Comparison of ENCODE assay signal across 12 cellular contexts in genomic region chrX:30302957-30303356, GRCh38. TPM values are rescaled to one million over a fixed set of nuclear protein-coding genes. Genes with fewer than 3 reads are reported as not detected.
DNase-seq lines count a peak whose midpoint lies in the region; ATAC-seq and TF ChIP-seq lines count a peak whose summit lies in the region.
"Had no signal": no experiment of that assay in that cellular context is flagged by ENCODE, and none has a peak within 500 bp of the region (broad histone marks: within the 10 kb centered on the region; RNA-seq: fewer than 3 reads in every experiment).

No MANE protein-coding gene starts in this region.

- no peaks in the 10 kb centered on the region for H4K20me1 ChIP-seq in SK-N-SH (ENCODE audit: insufficient read depth)

- H3K27me3 ChIP-seq in SK-N-SH (ENCODE audit: insufficient read depth), result no peaks in the 10 kb centered on the region; the same call in none of the 2 replicates
- peaks cover 0 to 31% (median 4%) of the 10 kb centered on the region in 7 donors for H3K27me3 ChIP-seq in heart right ventricle

- intact Hi-C loops in heart right ventricle (cut with DNase I), result no loop called here

- CTCF ChIA-PET in SK-N-SH (lab: Yijun Ruan, JAX), result no interaction called here
- CTCF ChIA-PET in HEK293T (lab: Yijun Ruan, JAX), result no interaction called here

- no peak overlapping the region for H2AFZ ChIP-seq in SK-N-SH (ENCODE audit: low read depth)

- H3K9me3 ChIP-seq in SK-N-SH (no peaks in the 10 kb centered on the region), heart right ventricle (no peaks in the 10 kb centered on the region)
- H3K9me3 ChIP-seq: Caco-2 had no signal

- no peak for TF ChIP-seq EP300 in SK-N-SH (IDR thresholded peaks at IDR 0.05; ENCODE audit: borderline replicate concordance in 1 of 2, low read depth in 1 of 2, low read length in 1 of 2)

- WGBS in SK-N-SH (ENCODE audit: low lambda C conversion rate), result 13% methylated on average over 2 of the region's 6 CpGs
- WGBS in heart right ventricle, 2 donors, result 31 to 44% methylated on average over 6 of the region's 6 CpGs

- H3K4me1 ChIP-seq in SK-N-SH (ENCODE audit: control insufficient read depth in 1 of 2, insufficient read depth in 2 of 2, low read depth in 1 of 2, low read length in 1 of 2) (no peaks in the 10 kb centered on the region), heart right ventricle (no peaks in the 10 kb centered on the region)
- H3K4me1 ChIP-seq: Caco-2 had no signal

- peak in 3 of 8 donors; percentile 33 to 64 (median 51) for ATAC-seq in heart right ventricle
- ATAC-seq: T-helper 17 cell had no signal

- no peak for TF ChIP-seq RAD21 in SK-N-SH (IDR thresholded peaks at IDR 0.05; ENCODE audit: low read length)

- peak; percentile 26 for DNase-seq in EL
- DNase-seq in SK-N-SH, result no peak
- DNase-seq in heart right ventricle, result peak; percentile 3 to 22
- peak; percentile 22 for DNase-seq in retinal pigment epithelial cell (ENCODE audit: low read depth)
- no peak for DNase-seq in Kasumi-1 (lab: John Stamatoyannopoulos, UW)
- DNase-seq in HEK293T (ENCODE audit: extremely low spot score), result no peak
- no peak for DNase-seq in activated CD4-positive, alpha-beta T cell treated with anti-CD3 and anti-CD28 coated beads for 48 hours
- DNase-seq in NCI-H510A treated with DMSO at 0.1 percent for 48 hours (lab: John Stamatoyannopoulos, UW), result no peak
- DNase-seq: Caco-2, NCI-H1417 treated with DMSO at 0.1 percent for 48 hours, T-helper 17 cell had no signal

- H3K27ac ChIP-seq in SK-N-SH (ENCODE audit: low read depth in 2 of 2, low read length in 1 of 2) (no peak overlapping the region; a peak in 1 of 4 replicates), heart right ventricle (no peak overlapping the region)

- no peak for TF ChIP-seq CTCF in SK-N-SH (IDR thresholded peaks at IDR 0.05)
- no peak for TF ChIP-seq CTCF in heart right ventricle (IDR thresholded peaks at IDR 0.05)
- no peak for TF ChIP-seq CTCF in retinal pigment epithelial cell (conservative IDR thresholded peaks at IDR 0.05; ENCODE audit: low read depth, low read length)

- no peaks in the 10 kb centered on the region for H3K79me2 ChIP-seq in SK-N-SH (ENCODE audit: insufficient read depth)

- POLR2A ChIA-PET in SK-N-SH (lab: Yijun Ruan, JAX) (no interaction called here), HEK293T (lab: Yijun Ruan, JAX) (no interaction called here)

- H3K9ac ChIP-seq in SK-N-SH, result no peak overlapping the region

- no peaks in the 10 kb centered on the region for H3F3A ChIP-seq in SK-N-SH (replicated peaks; ENCODE audit: insufficient read depth)

- no peaks in the 10 kb centered on the region for H3K9me2 ChIP-seq in SK-N-SH

- H3K36me3 ChIP-seq in SK-N-SH (replicated peaks in 1 of 2; ENCODE audit: control insufficient read depth in 1 of 2, insufficient read depth in 2 of 2, low read length in 1 of 2) (no peaks in the 10 kb centered on the region), heart right ventricle (no peaks in the 10 kb centered on the region)

- no peak overlapping the region for H3K4me3 ChIP-seq in SK-N-SH (ENCODE audit: low read depth in 2 of 2, low read length in 1 of 2)
- no peak overlapping the region for H3K4me3 ChIP-seq in heart right ventricle
- no peak overlapping the region for H3K4me3 ChIP-seq in retinal pigment epithelial cell (ENCODE audit: low read length)
- H3K4me3 ChIP-seq: smooth muscle cell had no signal

- peak overlapping the region; percentile 20; the same call in 1 of the 2 replicates for H3K4me2 ChIP-seq in SK-N-SH
- H3K4me2 ChIP-seq: smooth muscle cell had no signal

TF ChIP-seq in SK-N-SH, 30 proteins besides CTCF, POLR2A, EP300 and RAD21:
- TF ChIP-seq EZH2phosphoT487 (IDR thresholded peaks at IDR 0.05; ENCODE audit: borderline replicate concordance, low read depth) (no peak), FOXM1 (IDR thresholded peaks at IDR 0.05; ENCODE audit: low read depth) (no peak), MEF2A (IDR thresholded peaks at IDR 0.05; ENCODE audit: borderline replicate concordance, low read depth) (no peak), USF1 (IDR thresholded peaks at IDR 0.05; ENCODE audit: borderline replicate concordance, low read depth) (peak; percentile 70; the same call in 1 of the 2 replicates), YY1 (IDR thresholded peaks at IDR 0.05; ENCODE audit: low read depth) (no peak)

TF ChIP-seq in HEK293T, 16 proteins besides CTCF, POLR2A, EP300 and RAD21:
- no peak for TF ChIP-seq SUZ12 (IDR thresholded peaks at IDR 0.05)
- no peak for TF ChIP-seq FOXK2 (IDR thresholded peaks at IDR 0.05)
- TF ChIP-seq HDGF (IDR thresholded peaks at IDR 0.05; ENCODE audit: borderline replicate concordance), result no peak
- TF ChIP-seq BHLHE40 (IDR thresholded peaks at IDR 0.05; ENCODE audit: borderline replicate concordance), result no peak
- no peak for TF ChIP-seq SP1 (IDR thresholded peaks at IDR 0.05)
- TF ChIP-seq L3MBTL2 (conservative IDR thresholded peaks at IDR 0.05), result no peak
- TF ChIP-seq ARNT (IDR thresholded peaks at IDR 0.05), result no peak
- TF ChIP-seq PKNOX1 (IDR thresholded peaks at IDR 0.05), result no peak
- TF ChIP-seq TARDBP (IDR thresholded peaks at IDR 0.05), result no peak
- no peak for TF ChIP-seq ELF4 (IDR thresholded peaks at IDR 0.05)

RNA-seq across cellular contexts. Expression of gene NR0B1, which starts 6.2 kb away (rescaled TPM):
- 2.2 and 2.3 TPM in 2 replicates for polyA plus RNA-seq in SK-N-SH (2012; rRNA removed)
- polyA plus RNA-seq in SK-N-SH (2012; cell fraction: cytosol; rRNA removed), result 1.6 and 2.5 TPM in 2 replicates
- 3.0 and 3.3 TPM in 2 replicates for polyA plus RNA-seq in SK-N-SH (2012; cell fraction: nucleus; rRNA removed)
- not detected for total RNA-seq in heart right ventricle
- polyA plus RNA-seq in heart right ventricle, result not detected
- total RNA-seq: Caco-2, smooth muscle cell, T-helper 17 cell had no signal
- polyA plus RNA-seq: smooth muscle cell had no signal

RNA-seq across cellular contexts. Expression of gene MAGEB1, which starts 56.0 kb away (rescaled TPM):
- polyA plus RNA-seq in SK-N-SH (2012; rRNA removed) (0.02 TPM in 1 of 2 replicates, not detected in the other), heart right ventricle (not detected)
- polyA plus RNA-seq in SK-N-SH (2012; cell fraction: cytosol; rRNA removed), result 0.04 and 0.09 TPM in 2 replicates
- 0.05 TPM in 2 replicates for polyA plus RNA-seq in SK-N-SH (2012; cell fraction: nucleus; rRNA removed)
- not detected for total RNA-seq in heart right ventricle
- total RNA-seq: Caco-2, smooth muscle cell, T-helper 17 cell had no signal
- polyA plus RNA-seq: smooth muscle cell had no signal

Comparison
In these comparisons a context has a peak if more than half of its experiments do, and no peak if none do; other contexts are left out.
1. DNase-seq: peak in EL (single experiment), heart right ventricle (2 of 2) and retinal pigment epithelial cell (single experiment); none in SK-N-SH (single experiment), Kasumi-1 (0 of 2), HEK293T (single experiment), activated CD4-positive, alpha-beta T cell treated with anti-CD3 and anti-CD28 coated beads for 48 hours (single experiment) and NCI-H510A treated with DMSO at 0.1 percent for 48 hours (single experiment).